Comparison of ENCODE assay signal across 20 cellular contexts in the genomic region with DNA sequence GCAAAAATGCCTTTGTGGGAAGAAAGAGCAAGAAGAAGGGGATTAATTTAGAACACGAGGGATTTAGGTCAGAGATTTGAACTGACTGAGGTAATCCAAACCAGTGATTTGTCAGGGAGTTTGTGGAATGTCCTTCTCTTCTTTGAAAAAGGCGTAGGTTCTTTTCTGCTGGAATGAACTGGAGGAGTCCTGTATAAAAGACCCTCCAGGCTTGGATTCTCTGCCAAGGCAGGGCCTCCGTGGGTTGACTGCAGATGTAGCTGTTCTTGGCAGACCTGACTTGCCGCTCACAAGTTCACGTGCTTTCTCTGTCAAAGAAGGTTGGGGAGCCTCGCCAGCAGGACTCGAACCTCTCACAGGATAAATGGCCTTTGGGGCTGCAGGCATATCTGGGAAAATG.
DNase-seq lines count a peak whose midpoint lies in the region; ATAC-seq and TF ChIP-seq lines count a peak whose summit lies in the region.
"Had no signal": no experiment of that assay in that cellular context is flagged by ENCODE, and none has a peak within 500 bp of the region (broad histone marks: within the 10 kb centered on the region; RNA-seq: fewer than 3 reads in every experiment).

No MANE protein-coding gene starts in this region.

- no peak overlapping the region for H3K9ac ChIP-seq in adipocyte (ENCODE audit: low read length)
- H3K9ac ChIP-seq: BLaER1 treated with 17β-estradiol and CSF1 and Interleukin-3, amounts not matched to agents 10 nM and 100 nM had no signal

- TF ChIP-seq CTCF in retinal pigment epithelial cell (conservative IDR thresholded peaks at IDR 0.05; ENCODE audit: low read depth, low read length) (no peak), testis (IDR thresholded peaks at IDR 0.05) (no peak)

- H3K27me3 ChIP-seq in adipocyte (replicated peaks; ENCODE audit: control insufficient read depth, insufficient read depth, low read length) = peaks cover 4% of the 10 kb centered on the region
- no peaks in the 10 kb centered on the region for H3K27me3 ChIP-seq in testis
- H3K27me3 ChIP-seq: BLaER1 treated with 17β-estradiol and CSF1 and Interleukin-3, amounts not matched to agents 10 nM and 100 nM had no signal

- H3K36me3 ChIP-seq in adipocyte (ENCODE audit: control insufficient read depth, insufficient read depth, low read length, severe bottlenecking) = no peaks in the 10 kb centered on the region
- H3K36me3 ChIP-seq in testis (ENCODE audit: low read depth, missing control alignments) = no peaks in the 10 kb centered on the region

- ATAC-seq in GM18511 (IDR thresholded peaks at IDR 0.05; ENCODE audit: unreplicated experiment) = no peak
- ATAC-seq: A549 had no signal

- no peak overlapping the region for H3K27ac ChIP-seq in testis
- H3K27ac ChIP-seq: A549; BLaER1 treated with 17β-estradiol and CSF1 and Interleukin-3, amounts not matched to agents 10 nM and 100 nM had no signal

- WGBS in testis, 2 donors = 81 to 82% methylated on average over 7 of the region's 7 CpGs

- peak; percentile 29 for DNase-seq in adipocyte (ENCODE audit: low read depth)
- peak; percentile 7 for DNase-seq in cerebellum (ENCODE audit: low spot score)
- DNase-seq in medulla oblongata (ENCODE audit: extremely low spot score) = peak; percentile 77
- peak; percentile 82 for DNase-seq in retinal pigment epithelial cell (ENCODE audit: low read depth)
- DNase-seq in ureter (ENCODE audit: low spot score) = no peak
- no peak for DNase-seq in testis
- DNase-seq in HuH-7 (ENCODE audit: low spot score) = no peak
- DNase-seq: CD8-positive, alpha-beta memory T cell; DMS53; GOT3; KBM-7; NCI-H1105 treated with DMSO at 0.1 percent for 48 hours; NCI-H1694; NCI-H2227 treated with DMSO at 0.1 percent for 48 hours; NCI-H510A treated with DMSO at 0.1 percent for 48 hours; NCI-H774; SHP77 had no signal

- H3K4me1 ChIP-seq in adipocyte (ENCODE audit: control insufficient read depth, insufficient read depth, low read length) (peaks cover 15% of the 10 kb centered on the region), testis (no peaks in the 10 kb centered on the region)
- H3K4me1 ChIP-seq: A549 had no signal

- no peak for TF ChIP-seq POLR2A in testis (IDR thresholded peaks at IDR 0.05)

- H3K4me3 ChIP-seq in adipocyte (ENCODE audit: low read length) (no peak overlapping the region), retinal pigment epithelial cell (ENCODE audit: low read length) (no peak overlapping the region), testis (no peak overlapping the region)
- H3K4me3 ChIP-seq: A549; BLaER1 treated with 17β-estradiol and CSF1 and Interleukin-3, amounts not matched to agents 10 nM and 100 nM had no signal

- intact Hi-C loops in testis (cut with DNase I; ENCODE audit: low total_unique reads) = no loop called here

- peaks cover 12% of the 10 kb centered on the region for H3K9me3 ChIP-seq in adipocyte (ENCODE audit: control insufficient read depth, low read length)
- H3K9me3 ChIP-seq in testis = no peaks in the 10 kb centered on the region

Comparison
In these comparisons a context has a peak if more than half of its experiments do, and no peak if none do; other contexts are left out.
1. DNase-seq: peak in adipocyte (single experiment), cerebellum (single experiment), medulla oblongata (single experiment) and retinal pigment epithelial cell (single experiment); none in ureter (single experiment), testis (single experiment) and HuH-7 (single experiment).